10 cellular contexts compared by ENCODE assay signal in genomic region chr9:134592018-134592818, GRCh38. TPM values are rescaled to one million over a fixed set of nuclear protein-coding genes. Genes with fewer than 3 reads are reported as not detected.
DNase-seq lines count a peak whose midpoint lies in the region; ATAC-seq and TF ChIP-seq lines count a peak whose summit lies in the region.
"Had no signal": no experiment of that assay in that cellular context is flagged by ENCODE, and none has a peak within 500 bp of the region (broad histone marks: within the 10 kb centered on the region; RNA-seq: fewer than 3 reads in every experiment).

No MANE protein-coding gene starts in this region.

- no peaks in the 10 kb centered on the region for H3K36me3 ChIP-seq in sigmoid colon

- H3K4me1 ChIP-seq in sigmoid colon: no peaks in the 10 kb centered on the region

- DNase-seq in ELR (ENCODE audit: low read depth) (peak; percentile 90), T1000 (lab: John Stamatoyannopoulos, UW) (peak; percentile 28), Right ventricle myocardium superior (peak; percentile 73), sigmoid colon (peak; percentile 69), pons (ENCODE audit: low spot score) (no peak)
- DNase-seq: activated naive CD8-positive, alpha-beta T cell treated with anti-CD3 and anti-CD28 coated beads for 36 hours; NCI-H2227 treated with DMSO at 0.1 percent for 48 hours had no signal

- no peaks in the 10 kb centered on the region for H3K27me3 ChIP-seq in sigmoid colon

- WGBS in sigmoid colon, 2 donors: 64 to 78% methylated on average over 34 of the region's 34 CpGs

- H3K27ac ChIP-seq in sigmoid colon: peak overlapping the region; percentile 35 to 54 (median 42)

- TF ChIP-seq EP300 in sigmoid colon (IDR thresholded peaks at IDR 0.05): no peak

- intact Hi-C loops in Right ventricle myocardium superior (cut with DNase I) (no loop called here), sigmoid colon (cut with DNase I) (no loop called here)

- TF ChIP-seq CTCF in sigmoid colon (IDR thresholded peaks at IDR 0.05): no peak

- H3K9me3 ChIP-seq in sigmoid colon: no peaks in the 10 kb centered on the region

- ATAC-seq in Right ventricle myocardium superior (ENCODE audit: poor library complexity): peak; percentile 85
- ATAC-seq in GM21737 (IDR thresholded peaks at IDR 0.05; ENCODE audit: unreplicated experiment): no peak
- no peak for ATAC-seq in activated CD4-positive, CD25-positive, alpha-beta regulatory T cell treated with anti-CD3 and anti-CD28 coated beads, Interleukin-2, amount 50 U/mL, for 24 hours
- ATAC-seq in GM21360 (IDR thresholded peaks at IDR 0.05; ENCODE audit: unreplicated experiment): no peak

- no peak for TF ChIP-seq POLR2A in sigmoid colon (IDR thresholded peaks at IDR 0.05)

- H3K4me3 ChIP-seq in sigmoid colon: no peak overlapping the region

RNA-seq across cellular contexts. Expression of gene COL5A1, which starts 49.4 kb away (rescaled TPM):
- total RNA-seq in Right ventricle myocardium superior: 12.7 TPM
- total RNA-seq in sigmoid colon: 100 to 1,000 TPM in 1 of 4 donors, 10 to 100 TPM in 3; 24.2 to 168 (median 59.4) TPM
- 10 to 100 TPM in 1 of 3 donors, 1 to 10 TPM in 2; 4.2 to 13.2 (median 4.4) TPM for polyA plus RNA-seq in sigmoid colon
